ENCODE assay signal across 26 cellular contexts in the genomic region with DNA sequence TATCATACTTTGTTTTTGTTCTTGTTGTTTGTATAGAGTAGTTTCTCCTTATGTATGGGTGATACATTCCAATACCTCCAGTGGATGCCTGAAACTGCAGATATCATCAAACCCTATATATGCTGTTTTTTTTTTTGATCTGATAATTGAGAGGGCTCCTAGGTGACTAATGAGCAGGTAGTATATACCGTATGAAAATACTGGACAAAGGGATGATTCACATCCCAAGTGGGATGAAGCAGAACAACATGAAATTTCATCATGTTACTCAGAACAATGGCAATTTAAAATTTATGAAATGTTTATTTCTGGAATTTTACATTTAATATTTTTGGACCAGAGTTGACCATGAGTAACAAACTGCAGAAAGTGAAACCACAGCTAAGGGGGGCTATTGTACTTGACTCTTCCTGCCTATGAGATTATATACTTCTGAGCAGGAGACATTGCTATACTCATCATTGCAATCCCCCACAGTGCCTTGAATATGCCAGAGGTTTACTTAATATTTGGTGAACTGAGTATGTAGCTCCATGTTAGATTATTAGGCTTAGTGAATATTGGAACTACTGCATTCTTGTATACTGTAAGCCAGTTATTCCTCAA.
"Had no signal": no experiment of that assay in that cellular context is flagged by ENCODE, and none has a peak within 500 bp of the region (broad histone marks: within the 10 kb centered on the region; RNA-seq: fewer than 3 reads in every experiment).

No MANE protein-coding gene starts in this region.

- H3K27ac ChIP-seq: ascending aorta, body of pancreas, KMS-11 had no signal

- H3K27me3 ChIP-seq: ascending aorta, body of pancreas, MG63 had no signal

- H3K9ac ChIP-seq: KMS-11 had no signal

- H3K4me2 ChIP-seq: KMS-11 had no signal

- H3K4me3 ChIP-seq: ascending aorta, body of pancreas, MG63 had no signal

- ATAC-seq: activated CD8-positive, alpha-beta T cell treated with anti-CD3 and anti-CD28 coated beads, Interleukin-2, amount 10 ng/mL, durations not matched to agents 7 days and 5 days; activated naive CD4-positive, alpha-beta T cell treated with anti-CD3 and anti-CD28 coated beads, Interleukin-2, amount 50 U/mL, for 72 hours; activated naive CD8-positive, alpha-beta T cell treated with anti-CD3 and anti-CD28 coated beads, Interleukin-2, amount 50 U/mL, for 24 hours; body of pancreas; PC-3; WTC11 had no signal

- DNase-seq: activated CD4-positive, alpha-beta T cell treated with anti-CD3 and anti-CD28 coated beads for 48 hours; activated CD4-positive, alpha-beta T cell treated with anti-CD3 and anti-CD28 coated beads, Interleukin-2, amount 50 U/mL, for 4 hours; activated CD4-positive, CD25-positive, alpha-beta regulatory T cell treated with anti-CD3 and anti-CD28 coated beads, Interleukin-2, amount 50 U/mL, for 72 hours; activated CD8-positive, alpha-beta T cell treated with anti-CD3 and anti-CD28 coated beads, Interleukin-2, amount 10 ng/mL, durations not matched to agents 7 days and 5 days; activated effector memory CD4-positive, alpha-beta T cell treated with anti-CD3 and anti-CD28 coated beads, Interleukin-2, amount 50 U/mL, for 16 hours; activated naive CD4-positive, alpha-beta T cell treated with Interleukin-2 at 50 U/mL for 16 hours; activated naive CD8-positive, alpha-beta T cell treated with anti-CD3 and anti-CD28 coated beads, Interleukin-2, amount 50 U/mL, for 24 hours; activated T-cell treated with anti-CD3 and anti-CD28 coated beads, Interleukin-2, amount 50 U/mL, for 24 hours; amniotic stem cell; body of pancreas; cerebellar nuclear complex; MG63; MV-4-11; NCI-H1092 treated with DMSO at 0.1 percent for 48 hours; NCI-H1436 treated with DMSO at 0.1 percent for 48 hours; NCI-H187; NCI-H2081; NCI-H510A treated with DMSO at 0.1 percent for 48 hours; PC-3; SHP77 treated with DMSO at 0.1 percent for 48 hours; T-helper 9 cell had no signal

- H3K4me1 ChIP-seq: body of pancreas had no signal

- H3K4me3 Mint-ChIP-seq: activated CD8-positive, alpha-beta T cell treated with anti-CD3 and anti-CD28 coated beads, Interleukin-2, amount 10 ng/mL, durations not matched to agents 7 days and 5 days; activated naive CD8-positive, alpha-beta T cell treated with anti-CD3 and anti-CD28 coated beads, Interleukin-2, amount 50 U/mL, for 24 hours; activated T-cell treated with anti-CD3 and anti-CD28 coated beads, Interleukin-2, amount 50 U/mL, for 24 hours; T-helper 1 cell treated with Interleukin-12 subunit alpha and Interleukin-12 subunit beta and Interleukin-4 antibody, amounts not matched to agents 30 μg/mL and 1 μg/mL, for 36 hours; WTC11 had no signal

- H3K27ac Mint-ChIP-seq: activated CD8-positive, alpha-beta T cell treated with anti-CD3 and anti-CD28 coated beads, Interleukin-2, amount 10 ng/mL, durations not matched to agents 7 days and 5 days; activated naive CD4-positive, alpha-beta T cell treated with anti-CD3 and anti-CD28 coated beads, Interleukin-2, amount 50 U/mL, for 72 hours; activated naive CD8-positive, alpha-beta T cell treated with anti-CD3 and anti-CD28 coated beads, Interleukin-2, amount 50 U/mL, for 24 hours; activated T-cell treated with anti-CD3 and anti-CD28 coated beads, Interleukin-2, amount 50 U/mL, for 24 hours; T-helper 1 cell treated with Interleukin-12 subunit alpha and Interleukin-12 subunit beta and Interleukin-4 antibody, amounts not matched to agents 30 μg/mL and 1 μg/mL, for 36 hours; WTC11 had no signal

- H3K36me3 ChIP-seq: ascending aorta, MG63 had no signal

- H3K27me3 Mint-ChIP-seq: activated naive CD8-positive, alpha-beta T cell treated with anti-CD3 and anti-CD28 coated beads, Interleukin-2, amount 50 U/mL, for 24 hours; activated T-cell treated with anti-CD3 and anti-CD28 coated beads, Interleukin-2, amount 50 U/mL, for 24 hours had no signal

- H3K4me1 Mint-ChIP-seq: activated naive CD8-positive, alpha-beta T cell treated with anti-CD3 and anti-CD28 coated beads, Interleukin-2, amount 50 U/mL, for 24 hours; WTC11 had no signal
